8 cellular contexts compared by ENCODE assay signal in the genomic region with DNA sequence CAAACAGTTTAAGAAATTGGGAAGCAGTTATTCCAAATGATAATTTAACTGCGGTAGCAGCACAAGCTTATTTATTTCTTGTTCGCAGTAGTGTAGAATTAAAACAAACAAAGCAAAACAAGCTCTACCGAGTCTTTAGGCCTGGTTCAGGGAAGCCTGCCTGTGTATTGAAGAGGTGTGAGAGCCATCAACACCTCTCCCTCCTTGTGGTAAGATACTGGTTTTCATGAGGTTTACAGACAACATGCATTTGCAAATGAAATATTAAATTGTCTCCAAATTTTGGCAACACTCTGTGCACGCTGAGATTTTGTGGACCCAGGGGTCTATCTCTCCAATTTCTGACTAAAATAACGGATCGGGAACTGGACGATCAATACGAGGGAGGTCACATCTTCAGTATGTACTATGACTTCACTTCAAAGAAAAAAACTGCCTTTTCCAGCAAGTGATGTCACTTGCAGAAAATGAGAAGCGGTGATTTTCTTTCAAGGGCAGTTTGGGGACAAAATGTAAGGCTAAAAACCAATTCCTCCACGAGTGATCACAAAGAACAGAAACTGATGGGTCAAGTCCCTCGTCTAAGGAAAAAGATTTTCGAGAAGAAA. TPM values are rescaled to one million over a fixed set of nuclear protein-coding genes. Genes with fewer than 3 reads are reported as not detected.
DNase-seq lines count a peak whose midpoint lies in the region; ATAC-seq and TF ChIP-seq lines count a peak whose summit lies in the region.

No MANE protein-coding gene starts in this region.

- intact Hi-C loops in ovary (cut with DNase I): loop anchor here in 1 of 4 donors (10.0 kb wide), 1 partner anchor 417 kb away; no protein-coding TSS in a partner anchor

- H3K36me3 ChIP-seq in ovary: no peaks in the 10 kb centered on the region

- ATAC-seq in HG03342 (IDR thresholded peaks at IDR 0.05; ENCODE audit: unreplicated experiment): no peak

- TF ChIP-seq CTCF in GM12864 (IDR thresholded peaks at IDR 0.05; ENCODE audit: low read depth, low read length, missing control alignments) (no peak), epithelial cell of esophagus (IDR thresholded peaks at IDR 0.05; ENCODE audit: insufficient read depth, low read depth, low read length, missing control alignments) (no peak), ovary (IDR thresholded peaks at IDR 0.05) (no peak), GM10248 (IDR thresholded peaks at IDR 0.05; ENCODE audit: control extremely low read depth, extremely low read depth, low read depth, missing control alignments) (no peak)

- no peak for TF ChIP-seq EP300 in ovary (IDR thresholded peaks at IDR 0.05)

- H3K4me3 ChIP-seq in GM12864 (ENCODE audit: low read depth, low read length) (peak overlapping the region; percentile 92), epithelial cell of esophagus (ENCODE audit: low read length) (peak overlapping the region; percentile 98), ovary (peak overlapping the region; percentile 94)

- DNase-seq in GM12864 (ENCODE audit: low read depth) (no peak), OCI-M1 (lab: John Stamatoyannopoulos, UW) (peak; percentile 45), epithelial cell of esophagus (ENCODE audit: low read depth) (peak; percentile 14), ovary (no peak), SW480 (ENCODE audit: low spot score) (no peak), COLO668 (lab: John Stamatoyannopoulos, UW; ENCODE audit: unreplicated experiment) (no peak), GM10248 (ENCODE audit: extremely low spot score) (no peak)

- no peaks in the 10 kb centered on the region for H3K27me3 ChIP-seq in ovary

- no peak for TF ChIP-seq POLR2A in ovary (IDR thresholded peaks at IDR 0.05)

- H3K4me1 ChIP-seq in ovary (ENCODE audit: insufficient read depth): peaks cover 7% of the 10 kb centered on the region

- H3K27ac ChIP-seq in ovary: no peak overlapping the region

- POLR2A ChIA-PET in GM10248 (lab: Yijun Ruan, JAX): interaction anchor here (0.6 to 1.1 kb wide), 2 partner anchors 12 to 426 kb away, joined by 4 read pairs; no protein-coding TSS in a partner anchor

- CTCF ChIA-PET in GM10248 (lab: Yijun Ruan, JAX): interaction anchor here (0.9 to 2.7 kb wide), 7 partner anchors 8 to 251 kb away, joined by 3 to 11 read pairs (median 4); no protein-coding TSS in a partner anchor

- H3K9me3 ChIP-seq in ovary: no peaks in the 10 kb centered on the region

- 1 to 5% (median 2%) methylated on average over 12 of the region's 12 CpGs for WGBS in ovary, 3 donors

RNA-seq across cellular contexts. Expression of gene ATR, which starts 0.7 kb away (rescaled TPM):
- 10 to 100 TPM; 13.6 to 23.4 (median 19.1) TPM for total RNA-seq in ovary
- polyA plus RNA-seq in ovary: 1 to 10 TPM; 6.0 to 9.5 TPM

RNA-seq across cellular contexts. Expression of gene PLS1, which starts 18.4 kb away (rescaled TPM):
- total RNA-seq in ovary: 1 to 10 TPM in 6 of 7 donors, under 1 TPM in 1; 0.61 to 6.9 (median 1.7) TPM
- polyA plus RNA-seq in ovary: 1 to 10 TPM in 1 of 2 donors, under 1 TPM in 1; 0.94 to 6.4 TPM

Comparison
In these comparisons a context has a peak if more than half of its experiments do, and no peak if none do; other contexts are left out.
1. DNase-seq: peak in OCI-M1 (single experiment) and epithelial cell of esophagus (single experiment); none in GM12864 (single experiment), ovary (0 of 5), SW480 (single experiment), COLO668 (single experiment) and GM10248 (single experiment).
2. Peak in every context shown above with its lines, with median percentiles within 50 percentile points of each other: H3K4me3 ChIP-seq.